ENCODE assay signal across 1 cellular context in the genomic region with DNA sequence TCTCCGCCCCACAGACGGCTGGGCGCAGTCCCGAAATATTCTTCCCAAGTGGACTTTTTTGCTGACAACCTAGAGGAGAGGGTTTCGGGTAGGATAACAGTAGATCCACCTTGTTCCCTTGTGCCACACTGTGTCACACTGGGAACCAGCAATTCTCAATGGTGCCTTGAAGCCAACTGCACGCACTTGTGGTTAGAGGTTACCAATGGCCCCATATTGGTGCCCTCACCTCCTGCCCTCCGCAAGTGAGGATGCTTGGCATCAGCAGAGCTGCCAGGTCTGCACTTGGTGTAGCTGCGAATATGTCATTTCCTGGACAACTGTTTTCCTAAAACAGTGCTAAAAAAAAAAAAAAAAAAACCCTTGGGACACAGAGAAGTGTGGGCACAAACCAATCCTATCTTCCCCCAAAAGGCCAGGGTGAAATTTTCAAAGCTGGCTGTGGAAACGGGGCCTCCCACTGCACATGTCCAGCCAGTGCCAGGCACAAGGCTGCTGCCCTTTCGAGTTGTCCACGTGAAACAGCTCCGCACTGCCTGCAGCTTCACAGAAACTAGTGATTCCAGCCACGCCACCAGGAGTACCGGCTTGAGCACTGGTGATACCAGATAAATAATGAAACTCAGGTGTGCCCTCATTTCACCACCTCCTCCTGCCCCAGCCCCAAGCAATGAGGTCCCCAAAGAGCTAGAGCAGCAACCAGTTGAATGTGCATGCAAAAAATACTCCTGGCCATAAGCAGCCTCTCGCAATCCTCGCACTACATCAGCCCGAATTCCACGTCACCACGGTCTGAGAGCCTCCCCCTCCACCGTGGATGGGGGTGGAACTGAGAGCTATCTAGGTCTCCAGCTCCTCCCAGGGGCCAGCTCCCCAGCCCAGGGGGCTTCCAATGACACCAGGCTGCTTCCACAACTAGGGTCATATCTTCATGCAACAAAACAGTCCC.
TF ChIP-seq lines count a peak whose summit lies in the region.

No MANE protein-coding gene starts in this region.

TF ChIP-seq in HepG2, 621 proteins besides CTCF, POLR2A, EP300 and RAD21:
- no peak for TF ChIP-seq MAFG (CRISPR knock-in tag; IDR thresholded peaks at IDR 0.05)
TF ChIP-seq in HepG2: peak in this region for 0.
